9 cellular contexts compared by ENCODE assay signal in the genomic region with DNA sequence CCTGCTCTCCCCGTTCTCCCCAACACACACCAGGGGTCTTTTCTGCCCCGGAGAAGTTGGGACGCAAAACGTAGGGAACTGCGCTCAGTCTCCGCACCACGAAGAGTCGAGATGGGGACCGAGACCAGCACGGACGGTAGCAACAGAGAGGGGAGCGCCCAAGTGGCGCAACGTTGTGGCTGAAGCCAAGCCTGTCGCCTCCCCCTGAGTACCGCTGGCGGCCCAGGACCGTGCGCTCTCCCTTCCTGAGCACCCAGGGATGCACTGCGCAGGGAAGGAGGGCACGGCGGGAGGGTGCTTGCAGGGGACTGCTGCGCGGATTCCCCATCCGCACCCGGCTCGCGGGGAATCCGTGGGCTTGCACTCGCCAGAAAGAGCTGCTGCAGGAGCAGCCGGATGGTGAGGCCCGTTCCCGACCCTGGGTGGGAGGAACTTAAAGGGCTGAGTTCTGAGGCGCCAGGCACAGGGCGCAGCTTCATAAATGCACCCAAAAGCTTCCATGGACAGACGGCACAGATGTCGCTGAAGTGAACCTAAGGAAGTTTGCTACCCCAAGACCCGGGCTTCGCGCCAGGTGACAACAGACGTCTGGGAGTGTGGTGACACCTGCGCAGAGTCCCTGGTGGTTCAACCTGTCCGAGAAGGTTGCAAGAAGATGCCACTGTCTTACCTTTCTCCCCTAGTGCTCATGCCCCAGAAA.
DNase-seq lines count a peak whose midpoint lies in the region; ATAC-seq and TF ChIP-seq lines count a peak whose summit lies in the region.
"Had no signal": no experiment of that assay in that cellular context is flagged by ENCODE, and none has a peak within 500 bp of the region (broad histone marks: within the 10 kb centered on the region; RNA-seq: fewer than 3 reads in every experiment).

No MANE protein-coding gene starts in this region.

- no peak for TF ChIP-seq POLR2A in gastroesophageal sphincter (IDR thresholded peaks at IDR 0.05)

- H3K27me3 ChIP-seq in SK-N-SH (ENCODE audit: insufficient read depth): no peaks in the 10 kb centered on the region
- H3K27me3 ChIP-seq in gastroesophageal sphincter: peaks cover 50% of the 10 kb centered on the region

- no peak overlapping the region for H2AFZ ChIP-seq in SK-N-SH (ENCODE audit: low read depth)

- no peak overlapping the region for H3K27ac Mint-ChIP-seq in nephron progenitor cell
- no peak overlapping the region for H3K27ac Mint-ChIP-seq in type B pancreatic cell

- H4K20me1 ChIP-seq in SK-N-SH (ENCODE audit: insufficient read depth): no peaks in the 10 kb centered on the region

- H3K4me3 ChIP-seq in SK-N-SH (ENCODE audit: low read depth in 2 of 2, low read length in 1 of 2): peak overlapping the region in 1 of 2 experiments; percentile 37; a peak in 1 of 4 replicates
- H3K4me3 ChIP-seq in gastroesophageal sphincter: peak overlapping the region; percentile 16 to 61

- H3F3A ChIP-seq in SK-N-SH (replicated peaks; ENCODE audit: insufficient read depth): no peaks in the 10 kb centered on the region

- no peaks in the 10 kb centered on the region for H3K36me3 Mint-ChIP-seq in nephron progenitor cell (ENCODE audit: low read depth)
- H3K36me3 Mint-ChIP-seq in type B pancreatic cell: no peaks in the 10 kb centered on the region

- H3K4me2 ChIP-seq in SK-N-SH: no peak overlapping the region

- CTCF ChIA-PET in SK-N-SH (lab: Yijun Ruan, JAX): interaction anchor here (1.1 to 2.2 kb wide), 6 partner anchors 17 to 117 kb away, joined by 3 to 14 read pairs (median 4); no protein-coding TSS in a partner anchor

- H3K4me1 ChIP-seq in SK-N-SH (ENCODE audit: control insufficient read depth in 1 of 2, insufficient read depth in 2 of 2, low read depth in 1 of 2, low read length in 1 of 2) (peaks cover 0 to 11% of the 10 kb centered on the region in 2 experiments; a peak in 1 of 4 replicates), gastroesophageal sphincter (peaks cover 0 to 41% (median 13%) of the 10 kb centered on the region in 3 donors)
- H3K4me1 ChIP-seq: prostate gland had no signal

- WGBS in SK-N-SH (ENCODE audit: low lambda C conversion rate): 23% methylated on average over 14 of the region's 43 CpGs
- WGBS in gastroesophageal sphincter (ENCODE audit: low coverage in 1 of 2), 2 donors: 22 to 60% methylated on average over 2 to 6 of the region's 43 CpGs

- TF ChIP-seq EP300 in SK-N-SH (IDR thresholded peaks at IDR 0.05; ENCODE audit: borderline replicate concordance in 1 of 2, low read depth in 1 of 2, low read length in 1 of 2) (no peak), gastroesophageal sphincter (IDR thresholded peaks at IDR 0.05) (no peak)

- DNase-seq in SK-N-SH (peak; percentile 63), nephron progenitor cell (peak; percentile 21), type B pancreatic cell (ENCODE audit: extremely low spot score, unreplicated experiment) (no peak), dedifferentiated amniotic fluid mesenchymal stem cell (ENCODE audit: extremely low spot score) (no peak), NCI-H345 treated with DMSO at 0.1 percent for 48 hours (lab: John Stamatoyannopoulos, UW; ENCODE audit: unreplicated experiment) (no peak)

- no peak for TF ChIP-seq CTCF in SK-N-SH (IDR thresholded peaks at IDR 0.05)
- no peak for TF ChIP-seq CTCF in gastroesophageal sphincter (IDR thresholded peaks at IDR 0.05)
- no peak for TF ChIP-seq CTCF in nephron progenitor cell (IDR thresholded peaks at IDR 0.05)
- TF ChIP-seq CTCF in type B pancreatic cell (conservative IDR thresholded peaks at IDR 0.05): no peak

- no peaks in the 10 kb centered on the region for H3K9me2 ChIP-seq in SK-N-SH

- H3K79me2 ChIP-seq in SK-N-SH (ENCODE audit: insufficient read depth): no peaks in the 10 kb centered on the region

- POLR2A ChIA-PET in SK-N-SH (lab: Yijun Ruan, JAX): no interaction called here

- ATAC-seq in SK-N-SH treated with all-trans-retinoic acid at 6 μM for 48 hours (no peak), gastroesophageal sphincter (peak; percentile 45), GM19397 (IDR thresholded peaks at IDR 0.05; ENCODE audit: unreplicated experiment) (no peak)

- H3K27me3 Mint-ChIP-seq in nephron progenitor cell (ENCODE audit: low read depth, poor library complexity): peaks cover 99% of the 10 kb centered on the region
- peaks cover 96% of the 10 kb centered on the region for H3K27me3 Mint-ChIP-seq in type B pancreatic cell

- H3K9me3 ChIP-seq in SK-N-SH (no peaks in the 10 kb centered on the region), gastroesophageal sphincter (no peaks in the 10 kb centered on the region)
- H3K9me3 ChIP-seq: prostate gland had no signal

- H3K9ac ChIP-seq in SK-N-SH: no peak overlapping the region

- peaks cover 27% of the 10 kb centered on the region for H3K4me1 Mint-ChIP-seq in nephron progenitor cell
- peaks cover 14% of the 10 kb centered on the region for H3K4me1 Mint-ChIP-seq in type B pancreatic cell (ENCODE audit: unreplicated experiment)

- peak overlapping the region in 1 of 2 experiments; percentile 28; a peak in 1 of 4 replicates for H3K27ac ChIP-seq in SK-N-SH (ENCODE audit: low read depth in 2 of 2, low read length in 1 of 2)
- H3K27ac ChIP-seq in gastroesophageal sphincter: peak overlapping the region in 1 of 4 donors; percentile 76
- H3K27ac ChIP-seq: prostate gland had no signal

- no peaks in the 10 kb centered on the region for H3K36me3 ChIP-seq in SK-N-SH (replicated peaks in 1 of 2; ENCODE audit: control insufficient read depth in 1 of 2, insufficient read depth in 2 of 2, low read length in 1 of 2)
- H3K36me3 ChIP-seq in gastroesophageal sphincter: no peaks in the 10 kb centered on the region
- H3K36me3 ChIP-seq: prostate gland had no signal

- H3K4me3 Mint-ChIP-seq in nephron progenitor cell: peak overlapping the region; percentile 79
- peak overlapping the region; percentile 87 for H3K4me3 Mint-ChIP-seq in type B pancreatic cell

- TF ChIP-seq RAD21 in SK-N-SH (IDR thresholded peaks at IDR 0.05; ENCODE audit: low read length): no peak

- H3K9me3 Mint-ChIP-seq in nephron progenitor cell (peaks cover 16% of the 10 kb centered on the region), type B pancreatic cell (no peaks in the 10 kb centered on the region)

TF ChIP-seq in SK-N-SH, 30 proteins besides CTCF, POLR2A, EP300 and RAD21:
- TF ChIP-seq RFX5 (IDR thresholded peaks at IDR 0.05; ENCODE audit: low read length): no peak
- TF ChIP-seq GATA2 (CRISPR knock-in tag; IDR thresholded peaks at IDR 0.05): no peak
- no peak for TF ChIP-seq TAF1 (IDR thresholded peaks at IDR 0.05; ENCODE audit: borderline replicate concordance, low read depth, low read length)
- no peak for TF ChIP-seq TCF12 (IDR thresholded peaks at IDR 0.05)
- TF ChIP-seq, protein P1, sequence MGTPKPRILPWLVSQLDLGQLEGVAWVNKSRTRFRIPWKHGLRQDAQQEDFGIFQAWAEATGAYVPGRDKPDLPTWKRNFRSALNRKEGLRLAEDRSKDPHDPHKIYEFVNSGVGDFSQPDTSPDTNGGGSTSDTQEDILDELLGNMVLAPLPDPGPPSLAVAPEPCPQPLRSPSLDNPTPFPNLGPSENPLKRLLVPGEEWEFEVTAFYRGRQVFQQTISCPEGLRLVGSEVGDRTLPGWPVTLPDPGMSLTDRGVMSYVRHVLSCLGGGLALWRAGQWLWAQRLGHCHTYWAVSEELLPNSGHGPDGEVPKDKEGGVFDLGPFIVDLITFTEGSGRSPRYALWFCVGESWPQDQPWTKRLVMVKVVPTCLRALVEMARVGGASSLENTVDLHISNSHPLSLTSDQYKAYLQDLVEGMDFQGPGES (IDR thresholded peaks at IDR 0.05; ENCODE audit: low read depth, low read length): no peak
- no peak for TF ChIP-seq FOXM1 (IDR thresholded peaks at IDR 0.05; ENCODE audit: low read depth)
- no peak for TF ChIP-seq NFIC (IDR thresholded peaks at IDR 0.05; ENCODE audit: borderline replicate concordance)
- TF ChIP-seq, protein P2, sequence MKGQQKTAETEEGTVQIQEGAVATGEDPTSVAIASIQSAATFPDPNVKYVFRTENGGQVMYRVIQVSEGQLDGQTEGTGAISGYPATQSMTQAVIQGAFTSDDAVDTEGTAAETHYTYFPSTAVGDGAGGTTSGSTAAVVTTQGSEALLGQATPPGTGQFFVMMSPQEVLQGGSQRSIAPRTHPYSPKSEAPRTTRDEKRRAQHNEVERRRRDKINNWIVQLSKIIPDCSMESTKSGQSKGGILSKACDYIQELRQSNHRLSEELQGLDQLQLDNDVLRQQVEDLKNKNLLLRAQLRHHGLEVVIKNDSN (IDR thresholded peaks at IDR 0.05; ENCODE audit: borderline replicate concordance, low read depth): no peak
- TF ChIP-seq SIN3A (IDR thresholded peaks at IDR 0.05; ENCODE audit: borderline replicate concordance, low read depth, low read length): no peak

TF ChIP-seq in SK-N-SH treated with all-trans-retinoic acid at 6 μM for 48 hours, 23 proteins besides CTCF, POLR2A, EP300 and RAD21 (continues in another document):
- TF ChIP-seq, protein P3, sequence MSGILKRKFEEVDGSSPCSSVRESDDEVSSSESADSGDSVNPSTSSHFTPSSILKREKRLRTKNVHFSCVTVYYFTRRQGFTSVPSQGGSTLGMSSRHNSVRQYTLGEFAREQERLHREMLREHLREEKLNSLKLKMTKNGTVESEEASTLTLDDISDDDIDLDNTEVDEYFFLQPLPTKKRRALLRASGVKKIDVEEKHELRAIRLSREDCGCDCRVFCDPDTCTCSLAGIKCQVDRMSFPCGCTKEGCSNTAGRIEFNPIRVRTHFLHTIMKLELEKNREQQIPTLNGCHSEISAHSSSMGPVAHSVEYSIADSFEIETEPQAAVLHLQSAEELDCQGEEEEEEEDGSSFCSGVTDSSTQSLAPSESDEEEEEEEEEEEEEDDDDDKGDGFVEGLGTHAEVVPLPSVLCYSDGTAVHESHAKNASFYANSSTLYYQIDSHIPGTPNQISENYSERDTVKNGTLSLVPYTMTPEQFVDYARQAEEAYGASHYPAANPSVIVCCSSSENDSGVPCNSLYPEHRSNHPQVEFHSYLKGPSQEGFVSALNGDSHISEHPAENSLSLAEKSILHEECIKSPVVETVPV (CRISPR knock-in tag; IDR thresholded peaks at IDR 0.05): no peak
- TF ChIP-seq ZC3H10 (CRISPR knock-in tag; IDR thresholded peaks at IDR 0.05) (no peak), ISL1 (CRISPR knock-in tag; IDR thresholded peaks at IDR 0.05) (no peak)
- TF ChIP-seq, protein P4, sequence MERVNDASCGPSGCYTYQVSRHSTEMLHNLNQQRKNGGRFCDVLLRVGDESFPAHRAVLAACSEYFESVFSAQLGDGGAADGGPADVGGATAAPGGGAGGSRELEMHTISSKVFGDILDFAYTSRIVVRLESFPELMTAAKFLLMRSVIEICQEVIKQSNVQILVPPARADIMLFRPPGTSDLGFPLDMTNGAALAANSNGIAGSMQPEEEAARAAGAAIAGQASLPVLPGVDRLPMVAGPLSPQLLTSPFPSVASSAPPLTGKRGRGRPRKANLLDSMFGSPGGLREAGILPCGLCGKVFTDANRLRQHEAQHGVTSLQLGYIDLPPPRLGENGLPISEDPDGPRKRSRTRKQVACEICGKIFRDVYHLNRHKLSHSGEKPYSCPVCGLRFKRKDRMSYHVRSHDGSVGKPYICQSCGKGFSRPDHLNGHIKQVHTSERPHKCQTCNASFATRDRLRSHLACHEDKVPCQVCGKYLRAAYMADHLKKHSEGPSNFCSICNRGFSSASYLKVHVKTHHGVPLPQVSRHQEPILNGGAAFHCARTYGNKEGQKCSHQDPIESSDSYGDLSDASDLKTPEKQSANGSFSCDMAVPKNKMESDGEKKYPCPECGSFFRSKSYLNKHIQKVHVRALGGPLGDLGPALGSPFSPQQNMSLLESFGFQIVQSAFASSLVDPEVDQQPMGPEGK (CRISPR knock-in tag; IDR thresholded peaks at IDR 0.05; ENCODE audit: borderline replicate concordance): no peak

Comparison
In these comparisons a context has a peak if more than half of its experiments do, and no peak if none do; other contexts are left out.
1. DNase-seq: peak in SK-N-SH (single experiment) and nephron progenitor cell (single experiment); none in type B pancreatic cell (single experiment), dedifferentiated amniotic fluid mesenchymal stem cell (single experiment) and NCI-H345 treated with DMSO at 0.1 percent for 48 hours (single experiment).